In genomic region chr4:108877821-108878220, GRCh38 we compare ENCODE assay signal across 22 cellular contexts.
"Had no signal": no experiment of that assay in that cellular context is flagged by ENCODE, and none has a peak within 500 bp of the region (broad histone marks: within the 10 kb centered on the region; RNA-seq: fewer than 3 reads in every experiment).

No MANE protein-coding gene starts in this region.

- H3K9me3 Mint-ChIP-seq: activated CD4-positive, alpha-beta memory T cell treated with anti-CD3 and anti-CD28 coated beads for 36 hours; activated T-cell treated with anti-CD3 and anti-CD28 coated beads, Interleukin-2, amount 50 U/mL, for 24 hours; dendritic cell treated with granulocyte-macrophage colony-stimulating factor and Interleukin-4, amounts not matched to agents 40 ng/mL and 50 ng/mL, for 4 days; naive B cell; neural progenitor cell had no signal

- H2AFZ ChIP-seq: neural progenitor cell had no signal

- H3K9me3 ChIP-seq: body of pancreas, left lung, ovary, right lobe of liver, spleen, stomach, testis, upper lobe of right lung had no signal

- H3K4me2 ChIP-seq: neural progenitor cell had no signal

- ATAC-seq: activated CD4-positive, alpha-beta T cell treated with anti-CD3 and anti-CD28 coated beads for 36 hours; activated CD8-positive, alpha-beta memory T cell treated with anti-CD3 and anti-CD28 coated beads, Interleukin-2, amount 10 ng/mL, durations not matched to agents 7 days and 5 days; body of pancreas; left lung; right lobe of liver; T-helper 17 cell; upper lobe of right lung had no signal

- H3K27me3 Mint-ChIP-seq: activated CD4-positive, alpha-beta T cell treated with anti-CD3 and anti-CD28 coated beads for 36 hours; dendritic cell treated with granulocyte-macrophage colony-stimulating factor and Interleukin-4, amounts not matched to agents 40 ng/mL and 50 ng/mL, for 4 days had no signal

- H3K27me3 ChIP-seq: body of pancreas, left lung, neural progenitor cell, ovary, right lobe of liver, spleen, stomach, testis, upper lobe of right lung had no signal

- H3K36me3 Mint-ChIP-seq: activated CD4-positive, alpha-beta memory T cell treated with anti-CD3 and anti-CD28 coated beads for 36 hours; activated CD8-positive, alpha-beta memory T cell treated with anti-CD3 and anti-CD28 coated beads, Interleukin-2, amount 10 ng/mL, durations not matched to agents 7 days and 5 days; naive B cell; neural progenitor cell had no signal

- H3K4me3 ChIP-seq: body of pancreas, left lung, neural progenitor cell, ovary, right lobe of liver, spleen, stomach, testis, upper lobe of right lung had no signal

- H3K4me1 Mint-ChIP-seq: activated CD4-positive, alpha-beta T cell treated with anti-CD3 and anti-CD28 coated beads for 36 hours; activated CD8-positive, alpha-beta memory T cell treated with anti-CD3 and anti-CD28 coated beads, Interleukin-2, amount 10 ng/mL, durations not matched to agents 7 days and 5 days; naive B cell; T-helper 17 cell had no signal

- H3K9ac ChIP-seq: neural progenitor cell had no signal

- FAIRE-seq: kidney had no signal

- DNase-seq: activated CD4-positive, alpha-beta memory T cell treated with anti-CD3 and anti-CD28 coated beads for 36 hours; activated CD4-positive, alpha-beta T cell treated with anti-CD3 and anti-CD28 coated beads for 36 hours; activated CD8-positive, alpha-beta memory T cell treated with anti-CD3 and anti-CD28 coated beads, Interleukin-2, amount 10 ng/mL, durations not matched to agents 7 days and 5 days; activated effector memory CD4-positive, alpha-beta T cell treated with Interleukin-2 at 50 U/mL for 16 hours; activated naive CD4-positive, alpha-beta T cell treated with anti-CD3 and anti-CD28 coated beads, Interleukin-2, amount 50 U/mL, for 16 hours; activated T-cell treated with anti-CD3 and anti-CD28 coated beads, Interleukin-2, amount 50 U/mL, for 24 hours; body of pancreas; cerebellar nuclear complex; kidney; left lung; mammary epithelial cell; naive B cell; ovary; right lobe of liver; spleen; stomach; T-helper 17 cell; testis; upper lobe of right lung; WERI-Rb-1 had no signal

- H3K36me3 ChIP-seq: left lung, neural progenitor cell, ovary, right lobe of liver, spleen, stomach, upper lobe of right lung, WERI-Rb-1 had no signal

- H3K27ac ChIP-seq: body of pancreas, left lung, neural progenitor cell, ovary, right lobe of liver, spleen, stomach, testis, upper lobe of right lung, WERI-Rb-1 had no signal

- H3K4me3 Mint-ChIP-seq: activated CD4-positive, alpha-beta memory T cell treated with anti-CD3 and anti-CD28 coated beads for 36 hours; activated CD4-positive, alpha-beta T cell treated with anti-CD3 and anti-CD28 coated beads for 36 hours; activated CD8-positive, alpha-beta memory T cell treated with anti-CD3 and anti-CD28 coated beads, Interleukin-2, amount 10 ng/mL, durations not matched to agents 7 days and 5 days; activated T-cell treated with anti-CD3 and anti-CD28 coated beads, Interleukin-2, amount 50 U/mL, for 24 hours; dendritic cell treated with granulocyte-macrophage colony-stimulating factor and Interleukin-4, amounts not matched to agents 40 ng/mL and 50 ng/mL, for 4 days; naive B cell; neural progenitor cell; T-helper 17 cell had no signal

- H3K4me1 ChIP-seq: body of pancreas, left lung, right lobe of liver, stomach, testis, upper lobe of right lung had no signal

- H3K27ac Mint-ChIP-seq: activated CD4-positive, alpha-beta memory T cell treated with anti-CD3 and anti-CD28 coated beads for 36 hours; activated CD4-positive, alpha-beta T cell treated with anti-CD3 and anti-CD28 coated beads for 36 hours; activated CD8-positive, alpha-beta memory T cell treated with anti-CD3 and anti-CD28 coated beads, Interleukin-2, amount 10 ng/mL, durations not matched to agents 7 days and 5 days; activated T-cell treated with anti-CD3 and anti-CD28 coated beads, Interleukin-2, amount 50 U/mL, for 24 hours; dendritic cell treated with granulocyte-macrophage colony-stimulating factor and Interleukin-4, amounts not matched to agents 40 ng/mL and 50 ng/mL, for 4 days; naive B cell; neural progenitor cell; T-helper 17 cell had no signal
